Comparison of ENCODE assay signal across 1 cellular context in the genomic region with DNA sequence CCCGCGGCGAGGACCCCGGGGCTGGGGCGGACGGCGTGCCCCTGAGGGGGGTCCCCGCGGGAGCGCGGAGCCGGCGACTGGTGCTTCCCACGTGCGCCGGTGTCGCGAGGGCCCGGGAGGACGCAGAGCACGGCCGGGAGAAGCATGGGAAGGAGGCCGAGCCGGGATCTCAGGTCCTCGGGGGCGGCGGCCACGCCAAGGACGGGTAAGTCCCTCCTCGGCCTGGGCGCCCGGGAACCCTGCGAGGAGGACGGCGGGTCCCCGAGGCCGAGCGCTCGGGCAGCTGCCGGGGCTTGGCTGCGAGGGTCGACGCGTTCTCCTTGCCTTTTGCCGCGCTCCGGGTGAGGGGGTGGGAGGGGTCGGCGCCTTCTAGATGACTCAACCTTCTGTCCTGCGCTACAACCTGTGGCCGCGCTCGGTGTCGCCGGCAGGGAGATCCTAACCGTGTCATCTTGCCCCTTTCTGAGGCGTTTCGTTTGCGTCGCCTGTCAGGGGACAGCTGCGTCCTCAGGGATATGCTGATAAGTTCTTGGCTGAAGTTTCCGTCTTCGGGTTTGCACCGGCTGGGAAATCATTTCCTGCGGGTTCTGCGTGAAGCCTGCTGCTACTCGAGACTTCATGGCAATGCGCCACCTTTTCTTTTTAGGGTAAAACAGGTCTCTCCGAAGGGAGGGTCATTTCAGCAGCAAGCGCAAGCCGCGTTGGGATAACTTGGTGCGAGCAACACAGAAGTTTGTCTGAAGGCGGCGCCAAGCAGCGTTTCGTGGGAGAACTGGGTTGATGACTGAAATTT.
A peak's percentile ranks its signal among the peaks of the same experiment; 100 is the strongest.
TF ChIP-seq lines count a peak whose summit lies in the region.

No MANE protein-coding gene starts in this region.

TF ChIP-seq in HepG2, 621 proteins besides CTCF, POLR2A, EP300 and RAD21 (continued from another document and continues in another):
- TF ChIP-seq TBX3 (IDR thresholded peaks at IDR 0.05; ENCODE audit: borderline replicate concordance) = no peak
- no peak for TF ChIP-seq ZNF160 (CRISPR knock-in tag; IDR thresholded peaks at IDR 0.05)
- TF ChIP-seq, protein P1, sequence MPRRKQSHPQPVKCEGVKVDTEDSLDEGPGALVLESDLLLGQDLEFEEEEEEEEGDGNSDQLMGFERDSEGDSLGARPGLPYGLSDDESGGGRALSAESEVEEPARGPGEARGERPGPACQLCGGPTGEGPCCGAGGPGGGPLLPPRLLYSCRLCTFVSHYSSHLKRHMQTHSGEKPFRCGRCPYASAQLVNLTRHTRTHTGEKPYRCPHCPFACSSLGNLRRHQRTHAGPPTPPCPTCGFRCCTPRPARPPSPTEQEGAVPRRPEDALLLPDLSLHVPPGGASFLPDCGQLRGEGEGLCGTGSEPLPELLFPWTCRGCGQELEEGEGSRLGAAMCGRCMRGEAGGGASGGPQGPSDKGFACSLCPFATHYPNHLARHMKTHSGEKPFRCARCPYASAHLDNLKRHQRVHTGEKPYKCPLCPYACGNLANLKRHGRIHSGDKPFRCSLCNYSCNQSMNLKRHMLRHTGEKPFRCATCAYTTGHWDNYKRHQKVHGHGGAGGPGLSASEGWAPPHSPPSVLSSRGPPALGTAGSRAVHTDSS (CRISPR knock-in tag; conservative IDR thresholded peaks at IDR 0.05) = no peak
- TF ChIP-seq ETS1 (CRISPR knock-in tag; IDR thresholded peaks at IDR 0.05) = no peak
- peak; percentile 42 for TF ChIP-seq TEAD3 (CRISPR knock-in tag; optimal IDR thresholded peaks at IDR 0.05; ENCODE audit: borderline replicate concordance)
- TF ChIP-seq IRX3 (CRISPR knock-in tag; IDR thresholded peaks at IDR 0.05; ENCODE audit: borderline replicate concordance, low read depth) = no peak
- no peak for TF ChIP-seq ZNF503 (CRISPR knock-in tag; IDR thresholded peaks at IDR 0.05)
- TF ChIP-seq FOXO4 (CRISPR knock-in tag; conservative IDR thresholded peaks at IDR 0.05) = no peak
- TF ChIP-seq FOSL2 (CRISPR knock-in tag; IDR thresholded peaks at IDR 0.05) = peak; percentile 52
- no peak for TF ChIP-seq NR3C1 (CRISPR knock-in tag; IDR thresholded peaks at IDR 0.05)
- TF ChIP-seq ZNF839 (CRISPR knock-in tag; IDR thresholded peaks at IDR 0.05; ENCODE audit: borderline replicate concordance) = no peak
- TF ChIP-seq ZNF260 (CRISPR knock-in tag; IDR thresholded peaks at IDR 0.05; ENCODE audit: borderline replicate concordance, low read depth) = no peak
- TF ChIP-seq ZNF326 (CRISPR knock-in tag; IDR thresholded peaks at IDR 0.05; ENCODE audit: borderline replicate concordance) = no peak
- no peak for TF ChIP-seq HHEX (CRISPR knock-in tag; IDR thresholded peaks at IDR 0.05)
- TF ChIP-seq ARNT (IDR thresholded peaks at IDR 0.05) = no peak
- TF ChIP-seq HNF1B (CRISPR knock-in tag; IDR thresholded peaks at IDR 0.05) = no peak
- no peak for TF ChIP-seq POLR2AphosphoS2 (IDR thresholded peaks at IDR 0.05; ENCODE audit: low read depth, low read length)
- no peak for TF ChIP-seq SRF (IDR thresholded peaks at IDR 0.05; ENCODE audit: low read depth, low read length)
- no peak for TF ChIP-seq CREM (IDR thresholded peaks at IDR 0.05)
- no peak for TF ChIP-seq CREM (CRISPR knock-in tag; IDR thresholded peaks at IDR 0.05)
- TF ChIP-seq, protein P2, sequence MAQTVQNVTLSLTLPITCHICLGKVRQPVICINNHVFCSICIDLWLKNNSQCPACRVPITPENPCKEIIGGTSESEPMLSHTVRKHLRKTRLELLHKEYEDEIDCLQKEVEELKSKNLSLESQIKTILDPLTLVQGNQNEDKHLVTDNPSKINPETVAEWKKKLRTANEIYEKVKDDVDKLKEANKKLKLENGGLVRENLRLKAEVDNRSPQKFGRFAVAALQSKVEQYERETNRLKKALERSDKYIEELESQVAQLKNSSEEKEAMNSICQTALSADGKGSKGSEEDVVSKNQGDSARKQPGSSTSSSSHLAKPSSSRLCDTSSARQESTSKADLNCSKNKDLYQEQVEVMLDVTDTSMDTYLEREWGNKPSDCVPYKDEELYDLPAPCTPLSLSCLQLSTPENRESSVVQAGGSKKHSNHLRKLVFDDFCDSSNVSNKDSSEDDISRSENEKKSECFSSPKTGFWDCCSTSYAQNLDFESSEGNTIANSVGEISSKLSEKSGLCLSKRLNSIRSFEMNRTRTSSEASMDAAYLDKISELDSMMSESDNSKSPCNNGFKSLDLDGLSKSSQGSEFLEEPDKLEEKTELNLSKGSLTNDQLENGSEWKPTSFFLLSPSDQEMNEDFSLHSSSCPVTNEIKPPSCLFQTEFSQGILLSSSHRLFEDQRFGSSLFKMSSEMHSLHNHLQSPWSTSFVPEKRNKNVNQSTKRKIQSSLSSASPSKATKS (CRISPR knock-in tag; IDR thresholded peaks at IDR 0.05) = no peak
- TF ChIP-seq, protein P3, sequence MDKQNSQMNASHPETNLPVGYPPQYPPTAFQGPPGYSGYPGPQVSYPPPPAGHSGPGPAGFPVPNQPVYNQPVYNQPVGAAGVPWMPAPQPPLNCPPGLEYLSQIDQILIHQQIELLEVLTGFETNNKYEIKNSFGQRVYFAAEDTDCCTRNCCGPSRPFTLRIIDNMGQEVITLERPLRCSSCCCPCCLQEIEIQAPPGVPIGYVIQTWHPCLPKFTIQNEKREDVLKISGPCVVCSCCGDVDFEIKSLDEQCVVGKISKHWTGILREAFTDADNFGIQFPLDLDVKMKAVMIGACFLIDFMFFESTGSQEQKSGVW (CRISPR knock-in tag; IDR thresholded peaks at IDR 0.05; ENCODE audit: borderline replicate concordance) = no peak
- TF ChIP-seq, protein P4, sequence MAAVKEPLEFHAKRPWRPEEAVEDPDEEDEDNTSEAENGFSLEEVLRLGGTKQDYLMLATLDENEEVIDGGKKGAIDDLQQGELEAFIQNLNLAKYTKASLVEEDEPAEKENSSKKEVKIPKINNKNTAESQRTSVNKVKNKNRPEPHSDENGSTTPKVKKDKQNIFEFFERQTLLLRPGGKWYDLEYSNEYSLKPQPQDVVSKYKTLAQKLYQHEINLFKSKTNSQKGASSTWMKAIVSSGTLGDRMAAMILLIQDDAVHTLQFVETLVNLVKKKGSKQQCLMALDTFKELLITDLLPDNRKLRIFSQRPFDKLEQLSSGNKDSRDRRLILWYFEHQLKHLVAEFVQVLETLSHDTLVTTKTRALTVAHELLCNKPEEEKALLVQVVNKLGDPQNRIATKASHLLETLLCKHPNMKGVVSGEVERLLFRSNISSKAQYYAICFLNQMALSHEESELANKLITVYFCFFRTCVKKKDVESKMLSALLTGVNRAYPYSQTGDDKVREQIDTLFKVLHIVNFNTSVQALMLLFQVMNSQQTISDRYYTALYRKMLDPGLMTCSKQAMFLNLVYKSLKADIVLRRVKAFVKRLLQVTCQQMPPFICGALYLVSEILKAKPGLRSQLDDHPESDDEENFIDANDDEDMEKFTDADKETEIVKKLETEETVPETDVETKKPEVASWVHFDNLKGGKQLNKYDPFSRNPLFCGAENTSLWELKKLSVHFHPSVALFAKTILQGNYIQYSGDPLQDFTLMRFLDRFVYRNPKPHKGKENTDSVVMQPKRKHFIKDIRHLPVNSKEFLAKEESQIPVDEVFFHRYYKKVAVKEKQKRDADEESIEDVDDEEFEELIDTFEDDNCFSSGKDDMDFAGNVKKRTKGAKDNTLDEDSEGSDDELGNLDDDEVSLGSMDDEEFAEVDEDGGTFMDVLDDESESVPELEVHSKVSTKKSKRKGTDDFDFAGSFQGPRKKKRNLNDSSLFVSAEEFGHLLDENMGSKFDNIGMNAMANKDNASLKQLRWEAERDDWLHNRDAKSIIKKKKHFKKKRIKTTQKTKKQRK (IDR thresholded peaks at IDR 0.05; ENCODE audit: low read length) = no peak
- TF ChIP-seq, protein P5, sequence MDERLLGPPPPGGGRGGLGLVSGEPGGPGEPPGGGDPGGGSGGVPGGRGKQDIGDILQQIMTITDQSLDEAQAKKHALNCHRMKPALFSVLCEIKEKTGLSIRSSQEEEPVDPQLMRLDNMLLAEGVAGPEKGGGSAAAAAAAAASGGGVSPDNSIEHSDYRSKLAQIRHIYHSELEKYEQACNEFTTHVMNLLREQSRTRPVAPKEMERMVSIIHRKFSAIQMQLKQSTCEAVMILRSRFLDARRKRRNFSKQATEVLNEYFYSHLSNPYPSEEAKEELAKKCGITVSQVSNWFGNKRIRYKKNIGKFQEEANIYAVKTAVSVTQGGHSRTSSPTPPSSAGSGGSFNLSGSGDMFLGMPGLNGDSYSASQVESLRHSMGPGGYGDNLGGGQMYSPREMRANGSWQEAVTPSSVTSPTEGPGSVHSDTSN (CRISPR knock-in tag; IDR thresholded peaks at IDR 0.05) = no peak
- TF ChIP-seq CCDC6 (CRISPR knock-in tag; IDR thresholded peaks at IDR 0.05) = no peak
- TF ChIP-seq, protein P6, sequence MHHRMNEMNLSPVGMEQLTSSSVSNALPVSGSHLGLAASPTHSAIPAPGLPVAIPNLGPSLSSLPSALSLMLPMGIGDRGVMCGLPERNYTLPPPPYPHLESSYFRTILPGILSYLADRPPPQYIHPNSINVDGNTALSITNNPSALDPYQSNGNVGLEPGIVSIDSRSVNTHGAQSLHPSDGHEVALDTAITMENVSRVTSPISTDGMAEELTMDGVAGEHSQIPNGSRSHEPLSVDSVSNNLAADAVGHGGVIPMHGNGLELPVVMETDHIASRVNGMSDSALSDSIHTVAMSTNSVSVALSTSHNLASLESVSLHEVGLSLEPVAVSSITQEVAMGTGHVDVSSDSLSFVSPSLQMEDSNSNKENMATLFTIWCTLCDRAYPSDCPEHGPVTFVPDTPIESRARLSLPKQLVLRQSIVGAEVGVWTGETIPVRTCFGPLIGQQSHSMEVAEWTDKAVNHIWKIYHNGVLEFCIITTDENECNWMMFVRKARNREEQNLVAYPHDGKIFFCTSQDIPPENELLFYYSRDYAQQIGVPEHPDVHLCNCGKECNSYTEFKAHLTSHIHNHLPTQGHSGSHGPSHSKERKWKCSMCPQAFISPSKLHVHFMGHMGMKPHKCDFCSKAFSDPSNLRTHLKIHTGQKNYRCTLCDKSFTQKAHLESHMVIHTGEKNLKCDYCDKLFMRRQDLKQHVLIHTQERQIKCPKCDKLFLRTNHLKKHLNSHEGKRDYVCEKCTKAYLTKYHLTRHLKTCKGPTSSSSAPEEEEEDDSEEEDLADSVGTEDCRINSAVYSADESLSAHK (CRISPR knock-in tag; IDR thresholded peaks at IDR 0.05; ENCODE audit: borderline replicate concordance) = no peak
- no peak for TF ChIP-seq FOXC1 (CRISPR knock-in tag; IDR thresholded peaks at IDR 0.05; ENCODE audit: borderline replicate concordance)
- TF ChIP-seq, protein P7, sequence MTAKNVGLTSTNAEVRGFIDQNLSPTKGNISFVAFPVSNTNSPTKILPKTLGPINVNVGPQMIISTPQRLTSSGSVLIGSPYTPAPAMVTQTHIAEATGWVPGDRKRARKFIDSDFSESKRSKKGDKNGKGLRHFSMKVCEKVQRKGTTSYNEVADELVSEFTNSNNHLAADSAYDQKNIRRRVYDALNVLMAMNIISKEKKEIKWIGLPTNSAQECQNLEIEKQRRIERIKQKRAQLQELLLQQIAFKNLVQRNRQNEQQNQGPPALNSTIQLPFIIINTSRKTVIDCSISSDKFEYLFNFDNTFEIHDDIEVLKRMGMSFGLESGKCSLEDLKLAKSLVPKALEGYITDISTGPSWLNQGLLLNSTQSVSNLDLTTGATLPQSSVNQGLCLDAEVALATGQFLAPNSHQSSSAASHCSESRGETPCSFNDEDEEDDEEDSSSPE (CRISPR knock-in tag; IDR thresholded peaks at IDR 0.05) = no peak
- TF ChIP-seq KLF15 (CRISPR knock-in tag; IDR thresholded peaks at IDR 0.05; ENCODE audit: borderline replicate concordance) = no peak
- 0 out of 2 replicates have a peak, but pooled peaks have one; percentile 66 for TF ChIP-seq SRY (CRISPR knock-in tag; IDR thresholded peaks at IDR 0.05)
- TF ChIP-seq ZNF75D (CRISPR knock-in tag; IDR thresholded peaks at IDR 0.05; ENCODE audit: borderline replicate concordance) = no peak
- TF ChIP-seq, protein P8, sequence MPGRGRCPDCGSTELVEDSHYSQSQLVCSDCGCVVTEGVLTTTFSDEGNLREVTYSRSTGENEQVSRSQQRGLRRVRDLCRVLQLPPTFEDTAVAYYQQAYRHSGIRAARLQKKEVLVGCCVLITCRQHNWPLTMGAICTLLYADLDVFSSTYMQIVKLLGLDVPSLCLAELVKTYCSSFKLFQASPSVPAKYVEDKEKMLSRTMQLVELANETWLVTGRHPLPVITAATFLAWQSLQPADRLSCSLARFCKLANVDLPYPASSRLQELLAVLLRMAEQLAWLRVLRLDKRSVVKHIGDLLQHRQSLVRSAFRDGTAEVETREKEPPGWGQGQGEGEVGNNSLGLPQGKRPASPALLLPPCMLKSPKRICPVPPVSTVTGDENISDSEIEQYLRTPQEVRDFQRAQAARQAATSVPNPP (CRISPR knock-in tag; IDR thresholded peaks at IDR 0.05) = no peak
